In genomic region chr10:16120563-16120962, GRCh38 we compare ENCODE assay signal across 24 cellular contexts.
"Had no signal": no experiment of that assay in that cellular context is flagged by ENCODE, and none has a peak within 500 bp of the region (broad histone marks: within the 10 kb centered on the region; RNA-seq: fewer than 3 reads in every experiment).

No MANE protein-coding gene starts in this region.

- H3K27ac Mint-ChIP-seq: mesothelial cell of epicardium, naive B cell had no signal

- H3K36me3 Mint-ChIP-seq: mesothelial cell of epicardium, naive B cell had no signal

- H2AFZ ChIP-seq: hepatocyte had no signal

- H3K27ac ChIP-seq: coronary artery, dorsolateral prefrontal cortex, esophagus muscularis mucosa, foreskin keratinocyte, gastroesophageal sphincter, heart left ventricle, hepatocyte, left lung, lower lobe of right lung had no signal

- H3K9me3 ChIP-seq: esophagus muscularis mucosa, heart left ventricle, lower lobe of right lung, mucosa of descending colon had no signal

- H3K4me3 Mint-ChIP-seq: mesothelial cell of epicardium, naive B cell had no signal

- H3K9me3 Mint-ChIP-seq: mesothelial cell of epicardium had no signal

- H3K27me3 Mint-ChIP-seq: naive B cell had no signal

- H3K4me1 ChIP-seq: esophagus muscularis mucosa, foreskin keratinocyte, gastroesophageal sphincter, heart left ventricle, left lung, lower lobe of right lung had no signal

- H3K4me1 Mint-ChIP-seq: mesothelial cell of epicardium, naive B cell had no signal

- DNase-seq: dermis blood vessel endothelial cell; dorsolateral prefrontal cortex; effector CD4-positive, alpha-beta T cell; effector memory CD4-positive, alpha-beta T cell; foreskin keratinocyte; heart left ventricle; hypothalamus; left cardiac atrium; left lung; left ventricle myocardium superior; lower lobe of right lung; mesenchymal stem cell; mucosa of descending colon; naive B cell had no signal

- H3K4me3 ChIP-seq: coronary artery, dorsolateral prefrontal cortex, esophagus muscularis mucosa, gastroesophageal sphincter, heart left ventricle, hepatocyte, left lung, lower lobe of right lung, mucosa of descending colon had no signal

- H3K36me3 ChIP-seq: esophagus muscularis mucosa, gastroesophageal sphincter, heart left ventricle, left lung, lower lobe of right lung had no signal

- FAIRE-seq: colon, endothelial cell of umbilical vein, frontal cortex, islet of Langerhans, keratinocyte had no signal

- ATAC-seq: foreskin keratinocyte, gastroesophageal sphincter, heart left ventricle, left cardiac atrium, left lung, left ventricle myocardium superior, lower lobe of right lung, mucosa of descending colon had no signal

- H3K27me3 ChIP-seq: dorsolateral prefrontal cortex, esophagus muscularis mucosa, foreskin keratinocyte, gastroesophageal sphincter, left lung had no signal

- H3K4me2 ChIP-seq: hepatocyte had no signal

- H3K79me2 ChIP-seq: hepatocyte had no signal
